In genomic region chr4:67545199-67545995, GRCh38 we compare ENCODE assay signal across 1 cellular context.
A peak's percentile ranks its signal among the peaks of the same experiment; 100 is the strongest.
TF ChIP-seq lines count a peak whose summit lies in the region.

TSS of gene CENPC (minus strand) at chr4:67545503. CDS start at chr4:67545355, 148 bp downstream.

TF ChIP-seq in HepG2, 621 proteins besides CTCF, POLR2A, EP300 and RAD21 (continued from another document and continues in another):
- TF ChIP-seq FOXO4 (CRISPR knock-in tag; conservative IDR thresholded peaks at IDR 0.05) (no peak), ZNF552 (CRISPR knock-in tag; IDR thresholded peaks at IDR 0.05; ENCODE audit: borderline replicate concordance) (no peak), DPF2 (CRISPR knock-in tag; IDR thresholded peaks at IDR 0.05; ENCODE audit: borderline replicate concordance, low read depth) (no peak), ARNTL (CRISPR knock-in tag; IDR thresholded peaks at IDR 0.05) (no peak), ZBTB49 (CRISPR knock-in tag; IDR thresholded peaks at IDR 0.05; ENCODE audit: borderline replicate concordance) (0 out of 2 replicates have a peak, but pooled peaks have one; percentile 28), ZNF496 (CRISPR knock-in tag; IDR thresholded peaks at IDR 0.05; ENCODE audit: insufficient replicate concordance) (no peak), SMAD3 (CRISPR knock-in tag; IDR thresholded peaks at IDR 0.05) (peak; percentile 84; the same call in 1 of the 2 replicates), ZNF547 (CRISPR knock-in tag; IDR thresholded peaks at IDR 0.05) (0 out of 2 replicates have a peak, but pooled peaks have one; percentile 62), KDM4B (CRISPR knock-in tag; IDR thresholded peaks at IDR 0.05) (0 out of 2 replicates have a peak, but pooled peaks have one; percentile 27), DBP (CRISPR knock-in tag; IDR thresholded peaks at IDR 0.05; ENCODE audit: not compliant biosample characterization) (no peak), ZNF577 (CRISPR knock-in tag; IDR thresholded peaks at IDR 0.05; ENCODE audit: borderline replicate concordance, low read depth) (no peak), SMYD3 (CRISPR knock-in tag; IDR thresholded peaks at IDR 0.05) (no peak), KLF6 (CRISPR knock-in tag; IDR thresholded peaks at IDR 0.05) (peak; percentile 60; the same call in 1 of the 2 replicates), ZNF432 (CRISPR knock-in tag; IDR thresholded peaks at IDR 0.05; ENCODE audit: borderline replicate concordance) (no peak), SP2 (CRISPR knock-in tag; IDR thresholded peaks at IDR 0.05) (peak; percentile 70), YEATS2 (CRISPR knock-in tag; IDR thresholded peaks at IDR 0.05; ENCODE audit: borderline replicate concordance) (peak; percentile 88), ZNF792 (CRISPR knock-in tag; IDR thresholded peaks at IDR 0.05) (0 out of 2 replicates have a peak, but pooled peaks have one; percentile 43), RFX1 (IDR thresholded peaks at IDR 0.05) (no peak), ZNF136 (CRISPR knock-in tag; IDR thresholded peaks at IDR 0.05; ENCODE audit: low read depth) (no peak), ZNF224 (CRISPR knock-in tag; IDR thresholded peaks at IDR 0.05) (peak; percentile 79), TRIM22 (IDR thresholded peaks at IDR 0.05) (no peak), ZNF232 (CRISPR knock-in tag; IDR thresholded peaks at IDR 0.05; ENCODE audit: borderline replicate concordance) (peak; percentile 55; the same call in 1 of the 2 replicates), SMAD1 (CRISPR knock-in tag; IDR thresholded peaks at IDR 0.05; ENCODE audit: borderline replicate concordance, low read depth) (0 out of 2 replicates have a peak, but pooled peaks have one; percentile 29), MAFF (IDR thresholded peaks at IDR 0.05; ENCODE audit: low read depth, low read length) (no peak), ZNF589 (CRISPR knock-in tag; conservative IDR thresholded peaks at IDR 0.05) (no peak), ZNF616 (CRISPR knock-in tag; IDR thresholded peaks at IDR 0.05; ENCODE audit: low read depth) (no peak), ZNF615 (CRISPR knock-in tag; IDR thresholded peaks at IDR 0.05; ENCODE audit: borderline replicate concordance) (no peak), ZSCAN22 (CRISPR knock-in tag; IDR thresholded peaks at IDR 0.05) (no peak), RFXANK (CRISPR knock-in tag; IDR thresholded peaks at IDR 0.05) (no peak), ZNF570 (CRISPR knock-in tag; IDR thresholded peaks at IDR 0.05; ENCODE audit: borderline replicate concordance) (no peak), TRAFD1 (CRISPR knock-in tag; IDR thresholded peaks at IDR 0.05; ENCODE audit: borderline replicate concordance) (no peak), XRCC5 (optimal IDR thresholded peaks at IDR 0.05; ENCODE audit: low read length) (peak; percentile 49), U2AF2 (IDR thresholded peaks at IDR 0.05; ENCODE audit: low read depth, low read length) (no peak), ZNF3 (CRISPR knock-in tag; IDR thresholded peaks at IDR 0.05) (no peak), ZNF10 (CRISPR knock-in tag; IDR thresholded peaks at IDR 0.05; ENCODE audit: borderline replicate concordance, low read depth) (no peak), ZFP91 (CRISPR knock-in tag; IDR thresholded peaks at IDR 0.05; ENCODE audit: borderline replicate concordance) (peak; percentile 69; the same call in 1 of the 2 replicates), NCOA1 (CRISPR knock-in tag; IDR thresholded peaks at IDR 0.05) (no peak), KDM5A (IDR thresholded peaks at IDR 0.05; ENCODE audit: borderline replicate concordance, low read length) (no peak), HOXA5 (CRISPR knock-in tag; IDR thresholded peaks at IDR 0.05) (peak; percentile 75), ARNT2 (CRISPR knock-in tag; IDR thresholded peaks at IDR 0.05; ENCODE audit: low read depth) (peak; percentile 72), CHD2 (IDR thresholded peaks at IDR 0.05; ENCODE audit: low read depth, low read length) (peak; percentile 94), ZNF597 (CRISPR knock-in tag; IDR thresholded peaks at IDR 0.05) (no peak), STAG1 (CRISPR knock-in tag; IDR thresholded peaks at IDR 0.05) (no peak), ZNF230 (CRISPR knock-in tag; IDR thresholded peaks at IDR 0.05) (0 out of 2 replicates have a peak, but pooled peaks have one; percentile 43), MTA3 (CRISPR knock-in tag; IDR thresholded peaks at IDR 0.05) (no peak), IKZF5 (CRISPR knock-in tag; IDR thresholded peaks at IDR 0.05) (peak; percentile 59), ZNF281 (CRISPR knock-in tag; IDR thresholded peaks at IDR 0.05; ENCODE audit: borderline replicate concordance) (no peak; the same call in 1 of the 2 replicates), TEAD3 (CRISPR knock-in tag; optimal IDR thresholded peaks at IDR 0.05; ENCODE audit: borderline replicate concordance) (peak; percentile 81), ATF7-NPFF (CRISPR knock-in tag; IDR thresholded peaks at IDR 0.05; ENCODE audit: low read depth) (peak; percentile 76; the same call in 1 of the 2 replicates), MLX (CRISPR knock-in tag; IDR thresholded peaks at IDR 0.05) (no peak), ZNF703 (CRISPR knock-in tag; IDR thresholded peaks at IDR 0.05; ENCODE audit: borderline replicate concordance) (no peak), KAT7 (CRISPR knock-in tag; IDR thresholded peaks at IDR 0.05; ENCODE audit: borderline replicate concordance) (peak; percentile 94), ZZZ3 (CRISPR knock-in tag; IDR thresholded peaks at IDR 0.05; ENCODE audit: borderline replicate concordance) (no peak; the same call in 1 of the 2 replicates), FOXJ3 (CRISPR knock-in tag; IDR thresholded peaks at IDR 0.05; ENCODE audit: borderline replicate concordance) (no peak; the same call in 1 of the 2 replicates), SMC3 (IDR thresholded peaks at IDR 0.05; ENCODE audit: low read length) (no peak), KDM1A (CRISPR knock-in tag; IDR thresholded peaks at IDR 0.05) (no peak), NFKB2 (CRISPR knock-in tag; IDR thresholded peaks at IDR 0.05; ENCODE audit: borderline replicate concordance) (peak; percentile 86; the same call in 1 of the 2 replicates), RAD51 (IDR thresholded peaks at IDR 0.05; ENCODE audit: borderline replicate concordance) (no peak)
